Comparison of ENCODE assay signal across 15 cellular contexts in the genomic region with DNA sequence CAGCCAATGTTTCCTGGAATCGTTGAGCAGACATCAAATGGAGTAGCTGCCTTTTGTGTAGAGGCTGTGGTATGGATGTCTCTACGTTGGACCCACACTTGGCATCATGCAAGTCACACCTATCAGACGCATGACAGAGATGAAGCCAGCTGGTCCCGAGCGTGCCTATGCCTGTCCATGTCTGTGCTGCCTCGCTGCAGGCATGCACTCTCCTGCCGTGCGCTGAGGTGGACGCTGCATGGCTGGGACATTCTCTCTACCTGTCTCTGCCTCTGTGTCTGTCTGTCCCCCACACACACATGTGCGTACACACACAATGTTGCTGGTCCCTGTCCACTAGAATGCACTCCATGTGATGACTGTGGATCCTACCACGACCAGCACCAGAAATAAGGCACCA.
"Had no signal": no experiment of that assay in that cellular context is flagged by ENCODE, and none has a peak within 500 bp of the region (broad histone marks: within the 10 kb centered on the region; RNA-seq: fewer than 3 reads in every experiment).

No MANE protein-coding gene starts in this region.

- H3K36me3 ChIP-seq: lower lobe of right lung, sigmoid colon had no signal

- H3K4me1 Mint-ChIP-seq: naive thymus-derived CD4-positive, alpha-beta T cell had no signal

- H3K9me3 ChIP-seq: lower lobe of right lung, psoas muscle, sigmoid colon, testis had no signal

- H3K27me3 Mint-ChIP-seq: naive thymus-derived CD4-positive, alpha-beta T cell; stimulated activated naive CD8-positive, alpha-beta T cell treated with anti-CD3 and anti-CD28 coated beads, Interleukin-15, Interleukin-2, amounts not matched to agents 100 ng/mL and 50 ng/mL, for 24 hours had no signal

- H3K4me3 ChIP-seq: lower lobe of right lung, psoas muscle, sigmoid colon, testis had no signal

- ATAC-seq: left cardiac atrium; lower lobe of right lung; naive thymus-derived CD4-positive, alpha-beta T cell; psoas muscle had no signal

- H3K27ac ChIP-seq: lower lobe of right lung, sigmoid colon, testis had no signal

- H3K36me3 Mint-ChIP-seq: naive thymus-derived CD4-positive, alpha-beta T cell had no signal

- DNase-seq: activated CD4-positive, alpha-beta T cell treated with anti-CD3 and anti-CD28 coated beads for 1 hour; activated CD4-positive, alpha-beta T cell treated with anti-CD3 and anti-CD28 coated beads, Interleukin-2, amount 50 U/mL, for 48 hours; activated T-cell treated with anti-CD3 and anti-CD28 coated beads, Interleukin-2, amount 50 U/mL, for 48 hours; central memory CD4-positive, alpha-beta T cell; effector memory CD4-positive, alpha-beta T cell; left cardiac atrium; lower lobe of right lung; naive thymus-derived CD4-positive, alpha-beta T cell; occipital lobe; psoas muscle; sigmoid colon; stimulated activated CD4-positive, alpha-beta T cell treated with anti-CD3 and anti-CD28 coated beads, Interleukin-2, amount 100 ng/mL, for 48 hours; T1000; testis had no signal

- H3K27me3 ChIP-seq: sigmoid colon, testis had no signal

- H3K9me3 Mint-ChIP-seq: naive thymus-derived CD4-positive, alpha-beta T cell; stimulated activated naive CD8-positive, alpha-beta T cell treated with anti-CD3 and anti-CD28 coated beads, Interleukin-15, Interleukin-2, amounts not matched to agents 100 ng/mL and 50 ng/mL, for 24 hours had no signal

- H3K27ac Mint-ChIP-seq: naive thymus-derived CD4-positive, alpha-beta T cell; stimulated activated naive CD8-positive, alpha-beta T cell treated with anti-CD3 and anti-CD28 coated beads, Interleukin-15, Interleukin-2, amounts not matched to agents 100 ng/mL and 50 ng/mL, for 24 hours had no signal

- H3K4me3 Mint-ChIP-seq: naive thymus-derived CD4-positive, alpha-beta T cell; stimulated activated naive CD8-positive, alpha-beta T cell treated with anti-CD3 and anti-CD28 coated beads, Interleukin-15, Interleukin-2, amounts not matched to agents 100 ng/mL and 50 ng/mL, for 24 hours had no signal
